ENCODE assay signal across 10 cellular contexts in genomic region chr3:159733194-159733860, GRCh38.
DNase-seq lines count a peak whose midpoint lies in the region; ATAC-seq, FAIRE-seq and TF ChIP-seq lines count a peak whose summit lies in the region.
"Had no signal": no experiment of that assay in that cellular context is flagged by ENCODE, and none has a peak within 500 bp of the region (broad histone marks: within the 10 kb centered on the region; RNA-seq: fewer than 3 reads in every experiment).

No MANE protein-coding gene starts in this region.

- no peak overlapping the region for H3K9ac ChIP-seq in keratinocyte (ENCODE audit: control insufficient read depth, extremely low read depth, insufficient read depth, low read length)

- in situ Hi-C loops in brain microvascular endothelial cell (cut with HindIII; ENCODE audit: low pct_ligation_motif_present, low sequenced_read_pairs), result no loop called here

- H3K27me3 ChIP-seq in brain microvascular endothelial cell (replicated peaks) (no peaks in the 10 kb centered on the region), keratinocyte (ENCODE audit: control insufficient read depth, extremely low read depth, insufficient read depth, low read length) (no peaks in the 10 kb centered on the region), upper lobe of right lung (no peaks in the 10 kb centered on the region)

- peak overlapping the region; percentile 15 for H3K4me2 ChIP-seq in keratinocyte (ENCODE audit: control insufficient read depth, extremely low read depth, insufficient read depth, low read depth, low read length)

- peak overlapping the region; percentile 65 for H3K27ac ChIP-seq in brain microvascular endothelial cell
- H3K27ac ChIP-seq in keratinocyte (ENCODE audit: control insufficient read depth, insufficient read depth, low read length), result no peak overlapping the region
- H3K27ac ChIP-seq in upper lobe of right lung, result no peak overlapping the region
- H3K27ac ChIP-seq: HL-60 had no signal

- no peaks in the 10 kb centered on the region for H3K36me3 ChIP-seq in brain microvascular endothelial cell (replicated peaks)
- no peaks in the 10 kb centered on the region for H3K36me3 ChIP-seq in keratinocyte (ENCODE audit: control insufficient read depth in 2 of 2, extremely low read depth in 1 of 2, insufficient read depth in 2 of 2, low read length in 2 of 2)
- H3K36me3 ChIP-seq in upper lobe of right lung, result no peaks in the 10 kb centered on the region

- FAIRE-seq in keratinocyte (lab: Jason Lieb, UNC), result no peak

- TF ChIP-seq CTCF in brain microvascular endothelial cell (IDR thresholded peaks at IDR 0.05; ENCODE audit: low read depth, low read length, missing control alignments) (no peak), keratinocyte (optimal IDR thresholded peaks at IDR 0.05 in 1 of 3, IDR thresholded peaks at IDR 0.05 in 1 of 3, conservative IDR thresholded peaks at IDR 0.05 in 1 of 3; ENCODE audit: extremely low read depth in 1 of 3, insufficient read depth in 2 of 3, low read length in 3 of 3) (no peak), upper lobe of right lung (IDR thresholded peaks at IDR 0.05) (no peak)

- H3K4me3 ChIP-seq in brain microvascular endothelial cell (ENCODE audit: low read depth, low read length) (no peak overlapping the region), keratinocyte (ENCODE audit: control insufficient read depth in 2 of 3, extremely low read depth in 1 of 3, insufficient read depth in 2 of 3, low read depth in 1 of 3, low read length in 3 of 3) (peak overlapping the region in 1 of 3 experiments; percentile 68), upper lobe of right lung (peak overlapping the region; percentile 10)

- DNase-seq in HT1080 (ENCODE audit: low read depth), result peak; percentile 81
- DNase-seq in brain microvascular endothelial cell, result peak; percentile 45
- DNase-seq in keratinocyte (ENCODE audit: low read depth, low spot score), result no peak
- DNase-seq in upper lobe of right lung, result no peak
- DNase-seq in stimulated activated CD4-positive, alpha-beta T cell treated with anti-CD3 and anti-CD28 coated beads, Interleukin-2, amount 100 ng/mL, for 24 hours, result no peak
- DNase-seq in stimulated activated CD4-positive, alpha-beta T cell treated with anti-CD3 and anti-CD28 coated beads, Interleukin-2, amount 100 ng/mL, for 48 hours, result no peak
- DNase-seq: activated effector memory CD4-positive, alpha-beta T cell treated with Interleukin-2 at 50 U/mL for 16 hours; NCI-H524 treated with DMSO at 0.1 percent for 48 hours had no signal

- H2AFZ ChIP-seq in keratinocyte (ENCODE audit: control insufficient read depth, low read length), result no peak overlapping the region

- ATAC-seq in upper lobe of right lung (peak; percentile 39), HG03342 (IDR thresholded peaks at IDR 0.05; ENCODE audit: unreplicated experiment) (no peak)

- dilution Hi-C loops in keratinocyte (cut with MboI; ENCODE audit: extremely low pct_ligation_motif_present, low sequenced_read_pairs), result no loop called here

- intact Hi-C loops in upper lobe of right lung (cut with DNase I), result no loop called here

- H3K9me3 ChIP-seq in keratinocyte (ENCODE audit: control insufficient read depth, low read depth, low read length), result no peaks in the 10 kb centered on the region
- no peaks in the 10 kb centered on the region for H3K9me3 ChIP-seq in upper lobe of right lung

- no peaks in the 10 kb centered on the region for H3K9me1 ChIP-seq in keratinocyte (ENCODE audit: control insufficient read depth, extremely low read depth, insufficient read depth, low read length)

- peaks cover 30% of the 10 kb centered on the region for H3K4me1 ChIP-seq in keratinocyte (ENCODE audit: control insufficient read depth, extremely low read depth, insufficient read depth, low read length)
- peaks cover 12% of the 10 kb centered on the region for H3K4me1 ChIP-seq in upper lobe of right lung

- H3K79me2 ChIP-seq in keratinocyte (ENCODE audit: control insufficient read depth, insufficient read depth, low read length), result no peaks in the 10 kb centered on the region

- H4K20me1 ChIP-seq in keratinocyte (ENCODE audit: control insufficient read depth, extremely low read depth, insufficient read depth, low read length), result no peaks in the 10 kb centered on the region

Comparison
In these comparisons a context has a peak if more than half of its experiments do, and no peak if none do; other contexts are left out.
1. DNase-seq: peak in HT1080 (single experiment) and brain microvascular endothelial cell (single experiment); none in keratinocyte (single experiment), upper lobe of right lung (single experiment), stimulated activated CD4-positive, alpha-beta T cell treated with anti-CD3 and anti-CD28 coated beads, Interleukin-2, amount 100 ng/mL, for 24 hours (0 of 2) and stimulated activated CD4-positive, alpha-beta T cell treated with anti-CD3 and anti-CD28 coated beads, Interleukin-2, amount 100 ng/mL, for 48 hours (0 of 2).